In the genomic region with DNA sequence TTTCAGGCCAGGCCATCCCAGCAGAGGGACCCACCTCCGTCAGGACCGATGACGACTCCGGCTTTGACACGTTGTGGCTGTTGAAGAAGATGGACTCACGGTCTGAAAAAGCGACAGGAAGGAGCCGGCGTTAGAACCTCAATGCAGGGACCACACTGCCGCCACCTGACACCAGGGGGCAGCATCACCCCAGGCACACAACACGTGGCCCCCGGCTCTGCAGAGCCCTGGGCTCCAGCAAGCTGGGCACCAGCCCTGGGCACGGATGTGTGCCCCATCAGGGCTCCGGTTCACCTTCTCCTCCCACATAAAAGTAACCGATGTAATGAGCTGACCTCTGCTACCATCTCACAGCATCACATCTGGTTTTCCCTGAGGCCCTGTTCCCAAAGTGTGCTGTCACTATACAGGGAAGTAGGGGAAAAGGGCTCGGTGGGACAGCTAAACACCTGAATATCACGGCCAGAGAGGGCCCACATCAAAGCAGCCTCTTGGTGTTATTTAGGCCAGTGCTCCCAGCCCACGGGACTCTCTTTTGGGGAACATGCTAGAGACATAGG, we compare ENCODE assay signal across 8 cellular contexts.
DNase-seq lines count a peak whose midpoint lies in the region; ATAC-seq lines count a peak whose summit lies in the region.

No MANE protein-coding gene starts in this region.

- H3K4me3 Mint-ChIP-seq in central memory CD8-positive, alpha-beta T cell, result no peak overlapping the region

- H3K27ac Mint-ChIP-seq in central memory CD8-positive, alpha-beta T cell (ENCODE audit: low read depth), result peak overlapping the region; percentile 46

- DNase-seq in DMS 273 (lab: John Stamatoyannopoulos, UW; ENCODE audit: unreplicated experiment), result peak; percentile 86
- DNase-seq in DMS 273 treated with DMSO at 0.1 percent for 48 hours (lab: John Stamatoyannopoulos, UW), result no peak
- peak; percentile 76 for DNase-seq in NCI-H2171 treated with DMSO at 0.1 percent for 48 hours (lab: John Stamatoyannopoulos, UW)
- DNase-seq in activated CD4-positive, alpha-beta T cell treated with anti-CD3 and anti-CD28 coated beads for 24 hours (ENCODE audit: low read depth in 2 of 2), result peak; percentile 73 to 82
- DNase-seq in central memory CD8-positive, alpha-beta T cell (ENCODE audit: low spot score in 2 of 2), result peak; percentile 68 to 85
- DNase-seq in kidney tubule cell (ENCODE audit: low spot score), result peak; percentile 72
- DNase-seq in stimulated activated CD4-positive, alpha-beta T cell treated with anti-CD3 and anti-CD28 coated beads, Interleukin-4, amount 100 ng/mL, for 1 hour, result peak; percentile 81

- no peaks in the 10 kb centered on the region for H3K9me3 Mint-ChIP-seq in central memory CD8-positive, alpha-beta T cell

- peak; percentile 80 for ATAC-seq in HG02870 (IDR thresholded peaks at IDR 0.05; ENCODE audit: unreplicated experiment)
- peak; percentile 82 for ATAC-seq in central memory CD8-positive, alpha-beta T cell (replicated peaks; ENCODE audit: extremely low read depth, poor library complexity, severe bottlenecking)

- H3K4me1 Mint-ChIP-seq in central memory CD8-positive, alpha-beta T cell, result peaks cover 16% of the 10 kb centered on the region

- no peaks in the 10 kb centered on the region for H3K27me3 Mint-ChIP-seq in central memory CD8-positive, alpha-beta T cell

- peaks cover 23% of the 10 kb centered on the region for H3K36me3 Mint-ChIP-seq in central memory CD8-positive, alpha-beta T cell (ENCODE audit: insufficient read depth)
